ENCODE assay signal across 23 cellular contexts in the genomic region with DNA sequence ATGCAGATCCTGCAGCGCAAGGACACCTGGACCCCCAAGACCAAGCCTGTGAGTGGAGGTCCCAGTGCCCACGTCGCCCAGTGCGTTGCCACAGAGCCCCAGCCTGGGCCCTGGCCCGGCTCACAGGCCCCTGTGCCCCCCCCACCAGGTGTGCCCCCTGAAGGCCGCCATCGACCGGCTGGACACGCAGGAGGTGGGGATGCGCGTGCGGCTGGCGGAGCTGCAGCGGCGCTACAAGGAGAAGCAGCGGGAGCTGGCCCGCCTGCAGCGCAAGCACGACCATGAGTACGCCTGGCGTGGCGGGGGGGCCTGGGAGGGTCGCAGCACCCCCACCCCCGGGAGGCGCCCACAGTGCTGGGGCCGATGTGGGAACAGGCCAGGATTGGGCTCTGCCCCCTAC.
"Had no signal": no experiment of that assay in that cellular context is flagged by ENCODE, and none has a peak within 500 bp of the region (broad histone marks: within the 10 kb centered on the region; RNA-seq: fewer than 3 reads in every experiment).

No MANE protein-coding gene starts in this region.

- H3K4me3 Mint-ChIP-seq: dendritic cell treated with granulocyte-macrophage colony-stimulating factor and Interleukin-4, amounts not matched to agents 40 ng/mL and 50 ng/mL, for 4 days; effector memory CD8-positive, alpha-beta T cell; mesothelial cell of epicardium; naive B cell had no signal

- H2AFZ ChIP-seq: hepatocyte had no signal

- H3K4me1 ChIP-seq: colonic mucosa, foreskin keratinocyte, gastroesophageal sphincter, lower lobe of right lung had no signal

- DNase-seq: colonic mucosa; cortex of kidney; effector CD8-positive, alpha-beta T cell; effector memory CD8-positive, alpha-beta T cell; foreskin keratinocyte; heart left ventricle; hypothalamus; left cardiac atrium; left lung; left ventricle myocardium superior; lower lobe of right lung; mesenchymal stem cell; mucosa of descending colon; naive B cell had no signal

- H3K27me3 ChIP-seq: colonic mucosa, esophagus muscularis mucosa, foreskin keratinocyte, gastroesophageal sphincter, heart left ventricle, hepatocyte, left lung had no signal

- H3K36me3 Mint-ChIP-seq: mesothelial cell of epicardium, naive B cell had no signal

- H3K4me3 ChIP-seq: colonic mucosa, esophagus muscularis mucosa, gastroesophageal sphincter, heart left ventricle, hepatocyte, left lung, lower lobe of right lung, mucosa of descending colon had no signal

- H3K9me3 Mint-ChIP-seq: dendritic cell treated with granulocyte-macrophage colony-stimulating factor and Interleukin-4, amounts not matched to agents 40 ng/mL and 50 ng/mL, for 4 days; effector memory CD8-positive, alpha-beta T cell; mesothelial cell of epicardium; naive B cell had no signal

- H3K4me2 ChIP-seq: hepatocyte had no signal

- H3K27ac Mint-ChIP-seq: dendritic cell treated with granulocyte-macrophage colony-stimulating factor and Interleukin-4, amounts not matched to agents 40 ng/mL and 50 ng/mL, for 4 days; effector memory CD8-positive, alpha-beta T cell; mesothelial cell of epicardium; naive B cell had no signal

- FAIRE-seq: endothelial cell of umbilical vein, frontal cortex, islet of Langerhans, keratinocyte had no signal

- H3K9me3 ChIP-seq: colonic mucosa, esophagus muscularis mucosa, gastroesophageal sphincter, heart left ventricle, left lung, lower lobe of right lung, mucosa of descending colon had no signal

- H3K27ac ChIP-seq: colonic mucosa, esophagus muscularis mucosa, foreskin keratinocyte, gastroesophageal sphincter, heart left ventricle, hepatocyte, left lung, lower lobe of right lung had no signal

- ATAC-seq: effector memory CD8-positive, alpha-beta T cell; foreskin keratinocyte; gastroesophageal sphincter; heart left ventricle; left cardiac atrium; left lung; left ventricle myocardium superior; lower lobe of right lung; mucosa of descending colon had no signal

- H3K79me2 ChIP-seq: hepatocyte had no signal

- H3K36me3 ChIP-seq: lower lobe of right lung had no signal
